Comparison of ENCODE assay signal across 15 cellular contexts in the genomic region with DNA sequence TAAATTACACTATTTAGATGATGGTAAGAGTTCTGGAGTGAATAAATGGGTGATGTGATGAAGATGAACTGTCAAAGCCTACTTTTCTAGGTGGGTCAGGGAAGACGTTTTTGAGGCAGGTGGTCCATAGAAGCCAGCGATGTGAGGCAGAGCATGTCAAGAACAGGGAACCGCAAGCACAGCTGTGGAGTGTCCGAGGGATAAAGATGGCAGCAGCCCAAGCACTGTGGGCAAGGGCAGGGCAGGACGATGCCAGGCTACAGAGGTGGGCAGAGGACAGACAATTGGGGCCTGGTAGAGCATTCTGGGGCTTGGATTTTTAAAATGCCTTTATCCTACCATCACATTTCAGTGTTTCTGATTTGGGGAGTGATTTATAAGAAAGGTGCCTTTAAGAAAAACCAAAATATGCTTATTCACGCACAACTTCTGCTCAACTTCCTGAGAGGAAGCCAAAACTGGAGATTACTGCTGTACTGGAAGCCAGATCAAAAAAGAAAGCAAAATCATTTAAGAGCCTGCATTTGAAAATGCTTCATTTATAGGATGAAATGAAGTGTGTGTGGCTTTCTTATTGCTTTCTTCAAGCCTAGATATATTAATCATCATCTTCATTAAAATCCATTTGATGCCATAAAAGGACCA.
DNase-seq lines count a peak whose midpoint lies in the region; ATAC-seq and TF ChIP-seq lines count a peak whose summit lies in the region.
"Had no signal": no experiment of that assay in that cellular context is flagged by ENCODE, and none has a peak within 500 bp of the region (broad histone marks: within the 10 kb centered on the region; RNA-seq: fewer than 3 reads in every experiment).

No MANE protein-coding gene starts in this region.

- H3K27me3 Mint-ChIP-seq in effector memory CD8-positive, alpha-beta T cell: peaks cover 0 to 5% of the 10 kb centered on the region in 2 donors
- H3K27me3 Mint-ChIP-seq in activated naive CD4-positive, alpha-beta T cell treated with anti-CD3 and anti-CD28 coated beads, Interleukin-2, amount 10 ng/mL, durations not matched to agents 7 days and 5 days: peaks cover 5% of the 10 kb centered on the region
- H3K27me3 Mint-ChIP-seq: CD4-positive, CD25-positive, alpha-beta regulatory T cell had no signal

- CTCF ChIA-PET in HEK293T (lab: Yijun Ruan, JAX): interaction anchor here (0.8 to 1.1 kb wide), 2 partner anchors 9 to 14 kb away, joined by 3 read pairs; no protein-coding TSS in a partner anchor
- CTCF ChIA-PET in activated naive CD4-positive, alpha-beta T cell treated with anti-CD3 and anti-CD28 coated beads, Interleukin-2, amount 10 ng/mL, durations not matched to agents 7 days and 5 days (lab: Charles Lee): interaction anchor here (1.0 to 2.2 kb wide), 2 partner anchors 208 to 394 kb away, joined by 3 to 6 read pairs; no protein-coding TSS in a partner anchor

- 0 out of 2 replicates have a peak, but pooled peaks cover 3% of the 10 kb centered on the region for H3F3A ChIP-seq in SU-DHL-6 (ENCODE audit: insufficient read depth)

- H3K4me1 ChIP-seq in ACC112 (ENCODE audit: control insufficient read depth, insufficient read depth, low read length, unreplicated experiment): no peaks in the 10 kb centered on the region

- no peak overlapping the region for H3K27ac Mint-ChIP-seq in effector memory CD8-positive, alpha-beta T cell
- H3K27ac Mint-ChIP-seq in activated naive CD4-positive, alpha-beta T cell treated with anti-CD3 and anti-CD28 coated beads, Interleukin-2, amount 10 ng/mL, durations not matched to agents 7 days and 5 days: no peak overlapping the region

- no peak for TF ChIP-seq CTCF in SU-DHL-6 (IDR thresholded peaks at IDR 0.05; ENCODE audit: insufficient read depth, low read length, poor library complexity, severe bottlenecking)
- no peak for TF ChIP-seq CTCF in fibroblast of the aortic adventitia (IDR thresholded peaks at IDR 0.05; ENCODE audit: insufficient read depth, low read length)

- no peaks in the 10 kb centered on the region for H3K9me3 ChIP-seq in SU-DHL-6 (ENCODE audit: insufficient read depth, low read length)
- H3K9me3 ChIP-seq: neutrophil had no signal

- H3K9me2 ChIP-seq in SU-DHL-6 (replicated peaks; ENCODE audit: insufficient read depth, low read length): no peaks in the 10 kb centered on the region

- peak overlapping the region; percentile 38 for H3K4me3 ChIP-seq in ACC112 (ENCODE audit: low read depth, low read length)
- no peak overlapping the region for H3K4me3 ChIP-seq in SU-DHL-6 (ENCODE audit: insufficient read depth, low read length, poor library complexity, severe bottlenecking)
- H3K4me3 ChIP-seq in fibroblast of the aortic adventitia (ENCODE audit: low read depth, low read length): peak overlapping the region; percentile 8

- H3K9ac ChIP-seq in SU-DHL-6 (ENCODE audit: low read length): no peak overlapping the region

- no peaks in the 10 kb centered on the region for H3K79me2 ChIP-seq in ACC112 (ENCODE audit: control insufficient read depth, insufficient read depth, low read length, unreplicated experiment)
- H3K79me2 ChIP-seq in SU-DHL-6 (ENCODE audit: insufficient read depth, low read length): no peaks in the 10 kb centered on the region

- DNase-seq in fibroblast of the aortic adventitia (ENCODE audit: low read depth) (peak; percentile 44), HEK293T (ENCODE audit: extremely low spot score) (no peak)
- DNase-seq in effector memory CD8-positive, alpha-beta T cell: no peak
- DNase-seq in activated naive CD4-positive, alpha-beta T cell treated with anti-CD3 and anti-CD28 coated beads, Interleukin-2, amount 10 ng/mL, durations not matched to agents 7 days and 5 days: no peak
- DNase-seq: activated effector memory CD4-positive, alpha-beta T cell treated with anti-CD3 and anti-CD28 coated beads, Interleukin-2, amount 50 U/mL, for 16 hours; NCI-H2171; Right ventricle myocardium superior; stimulated activated CD4-positive, alpha-beta T cell treated with anti-CD3 and anti-CD28 coated beads, Interleukin-15, amount 100 ng/mL, for 24 hours had no signal

- peak overlapping the region; percentile 30 for H3K4me2 ChIP-seq in SU-DHL-6 (ENCODE audit: low read depth, low read length, poor library complexity, severe bottlenecking)

- H3K27me3 ChIP-seq in ACC112 (ENCODE audit: insufficient read depth, low read length) (peaks cover 31% of the 10 kb centered on the region), SU-DHL-6 (ENCODE audit: low read length) (no peaks in the 10 kb centered on the region)
- H3K27me3 ChIP-seq: neutrophil had no signal

- POLR2A ChIA-PET in HEK293T (lab: Yijun Ruan, JAX): no interaction called here

- no peaks in the 10 kb centered on the region for H3K36me3 ChIP-seq in ACC112 (ENCODE audit: insufficient read depth, low read length)
- H3K36me3 ChIP-seq in SU-DHL-6 (ENCODE audit: low read length): no peaks in the 10 kb centered on the region
- H3K36me3 ChIP-seq: neutrophil had no signal

- peak overlapping the region in 1 of 2 donors; percentile 8 for H3K4me3 Mint-ChIP-seq in effector memory CD8-positive, alpha-beta T cell
- no peak overlapping the region for H3K4me3 Mint-ChIP-seq in activated naive CD4-positive, alpha-beta T cell treated with anti-CD3 and anti-CD28 coated beads, Interleukin-2, amount 10 ng/mL, durations not matched to agents 7 days and 5 days
- H3K4me3 Mint-ChIP-seq: CD4-positive, CD25-positive, alpha-beta regulatory T cell had no signal

- peaks cover 4% of the 10 kb centered on the region in 2 donors for H3K4me1 Mint-ChIP-seq in effector memory CD8-positive, alpha-beta T cell (ENCODE audit: low read depth in 2 of 2)
- peaks cover 7% of the 10 kb centered on the region for H3K4me1 Mint-ChIP-seq in activated naive CD4-positive, alpha-beta T cell treated with anti-CD3 and anti-CD28 coated beads, Interleukin-2, amount 10 ng/mL, durations not matched to agents 7 days and 5 days

- H3K27ac ChIP-seq in ACC112 (ENCODE audit: low read depth, low read length): no peak overlapping the region
- H3K27ac ChIP-seq in SU-DHL-6 (ENCODE audit: low read depth, low read length): no peak overlapping the region
- H3K27ac ChIP-seq: neutrophil had no signal

- H2AFZ ChIP-seq in ACC112 (ENCODE audit: low read length, unreplicated experiment) (peak overlapping the region; percentile 77), SU-DHL-6 (ENCODE audit: low read depth, low read length, severe bottlenecking) (peak overlapping the region; percentile 56)

- H4K20me1 ChIP-seq in SU-DHL-6 (ENCODE audit: low read depth, low read length): no peaks in the 10 kb centered on the region

- no peaks in the 10 kb centered on the region for H3K9me3 Mint-ChIP-seq in effector memory CD8-positive, alpha-beta T cell
- H3K9me3 Mint-ChIP-seq in activated naive CD4-positive, alpha-beta T cell treated with anti-CD3 and anti-CD28 coated beads, Interleukin-2, amount 10 ng/mL, durations not matched to agents 7 days and 5 days: no peaks in the 10 kb centered on the region
- H3K9me3 Mint-ChIP-seq: CD4-positive, CD25-positive, alpha-beta regulatory T cell had no signal

- no peaks in the 10 kb centered on the region for H3K36me3 Mint-ChIP-seq in effector memory CD8-positive, alpha-beta T cell (ENCODE audit: insufficient read depth)
- H3K36me3 Mint-ChIP-seq in activated naive CD4-positive, alpha-beta T cell treated with anti-CD3 and anti-CD28 coated beads, Interleukin-2, amount 10 ng/mL, durations not matched to agents 7 days and 5 days: no peaks in the 10 kb centered on the region
- H3K36me3 Mint-ChIP-seq: CD4-positive, CD25-positive, alpha-beta regulatory T cell had no signal

- ATAC-seq in GM18511 (IDR thresholded peaks at IDR 0.05; ENCODE audit: unreplicated experiment) (peak; percentile 44), GM18519 (IDR thresholded peaks at IDR 0.05; ENCODE audit: low FRiP score, unreplicated experiment) (no peak)
- no peak for ATAC-seq in effector memory CD8-positive, alpha-beta T cell (replicated peaks)
- ATAC-seq: activated CD4-positive, CD25-positive, alpha-beta regulatory T cell treated with anti-CD3 and anti-CD28 coated beads, Interleukin-2, amount 50 U/mL, for 24 hours had no signal

TF ChIP-seq in HEK293T, 16 proteins besides CTCF, POLR2A, EP300 and RAD21:
- TF ChIP-seq L3MBTL2 (conservative IDR thresholded peaks at IDR 0.05) (no peak), NFRKB (IDR thresholded peaks at IDR 0.05) (no peak), ARNT (IDR thresholded peaks at IDR 0.05) (no peak), LEF1 (IDR thresholded peaks at IDR 0.05; ENCODE audit: borderline replicate concordance) (no peak), TARDBP (IDR thresholded peaks at IDR 0.05) (no peak), CTBP1 (IDR thresholded peaks at IDR 0.05; ENCODE audit: borderline replicate concordance) (no peak), FOXA1 (IDR thresholded peaks at IDR 0.05) (no peak), BHLHE40 (IDR thresholded peaks at IDR 0.05; ENCODE audit: borderline replicate concordance) (no peak), FOXM1 (IDR thresholded peaks at IDR 0.05; ENCODE audit: borderline replicate concordance) (no peak), SUZ12 (IDR thresholded peaks at IDR 0.05) (no peak), ZNF384 (IDR thresholded peaks at IDR 0.05) (no peak), ELF4 (IDR thresholded peaks at IDR 0.05) (no peak), SP1 (IDR thresholded peaks at IDR 0.05) (no peak), HDGF (IDR thresholded peaks at IDR 0.05; ENCODE audit: borderline replicate concordance) (no peak), FOXK2 (IDR thresholded peaks at IDR 0.05) (no peak)
- TF ChIP-seq, protein P1, sequence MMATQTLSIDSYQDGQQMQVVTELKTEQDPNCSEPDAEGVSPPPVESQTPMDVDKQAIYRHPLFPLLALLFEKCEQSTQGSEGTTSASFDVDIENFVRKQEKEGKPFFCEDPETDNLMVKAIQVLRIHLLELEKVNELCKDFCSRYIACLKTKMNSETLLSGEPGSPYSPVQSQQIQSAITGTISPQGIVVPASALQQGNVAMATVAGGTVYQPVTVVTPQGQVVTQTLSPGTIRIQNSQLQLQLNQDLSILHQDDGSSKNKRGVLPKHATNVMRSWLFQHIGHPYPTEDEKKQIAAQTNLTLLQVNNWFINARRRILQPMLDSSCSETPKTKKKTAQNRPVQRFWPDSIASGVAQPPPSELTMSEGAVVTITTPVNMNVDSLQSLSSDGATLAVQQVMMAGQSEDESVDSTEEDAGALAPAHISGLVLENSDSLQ (IDR thresholded peaks at IDR 0.05): no peak
